ENCODE assay signal across 9 cellular contexts in the genomic region with DNA sequence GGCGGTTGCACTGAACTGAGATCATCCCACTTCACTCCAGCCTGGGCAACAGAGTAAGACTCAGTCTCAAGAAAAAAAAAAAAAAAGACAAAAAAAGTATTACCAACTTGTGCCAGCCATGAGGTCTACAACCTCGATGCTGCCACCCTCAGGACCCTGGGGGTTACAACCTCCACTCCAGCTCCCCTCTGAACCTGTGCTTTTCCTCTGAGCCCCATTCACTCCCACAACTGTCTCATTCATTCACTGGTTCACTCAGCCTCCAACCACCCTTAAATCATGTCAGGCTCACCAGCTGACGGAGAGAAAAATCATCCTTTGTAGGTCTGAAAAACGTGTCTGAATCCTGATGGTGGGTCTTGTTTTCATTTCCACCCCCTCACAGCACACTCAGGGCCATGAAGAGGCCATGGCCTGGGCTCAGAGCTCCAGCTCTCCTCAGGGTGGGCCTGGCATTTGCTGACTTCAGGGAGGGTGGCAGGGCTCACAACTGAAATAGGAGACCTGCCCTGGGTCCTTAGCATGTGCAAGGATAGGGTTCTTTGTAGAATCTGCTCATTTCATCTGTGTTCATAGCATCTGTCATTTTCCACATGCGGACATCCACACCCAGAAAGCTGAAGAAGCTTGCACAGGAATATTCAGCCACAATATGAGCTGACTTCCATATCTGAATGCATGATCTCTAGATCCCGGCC. TPM values are rescaled to one million over a fixed set of nuclear protein-coding genes. Genes with fewer than 3 reads are reported as not detected.
DNase-seq lines count a peak whose midpoint lies in the region; ATAC-seq, FAIRE-seq and TF ChIP-seq lines count a peak whose summit lies in the region.
"Had no signal": no experiment of that assay in that cellular context is flagged by ENCODE, and none has a peak within 500 bp of the region (broad histone marks: within the 10 kb centered on the region; RNA-seq: fewer than 3 reads in every experiment).

No MANE protein-coding gene starts in this region.

- TF ChIP-seq POLR2A in IMR-90 (IDR thresholded peaks at IDR 0.05; ENCODE audit: low read depth, low read length), result no peak

- H4K5ac ChIP-seq in IMR-90 (ENCODE audit: low read depth, low read length), result no peak overlapping the region

- 0 out of 2 replicates have a peak, but pooled peaks cover 7% of the 10 kb centered on the region for H3K9me1 ChIP-seq in IMR-90 (ENCODE audit: insufficient read depth, low read length)
- H3K9me1 ChIP-seq in keratinocyte (ENCODE audit: control insufficient read depth, extremely low read depth, insufficient read depth, low read length), result no peaks in the 10 kb centered on the region

- H3K23ac ChIP-seq in IMR-90 (ENCODE audit: low read depth, low read length), result no peak overlapping the region

- H3K14ac ChIP-seq in IMR-90 (replicated peaks; ENCODE audit: low read depth, low read length), result no peak overlapping the region

- no peak overlapping the region for H3K27ac ChIP-seq in IMR-90 (ENCODE audit: insufficient read depth, low read length)
- H3K27ac ChIP-seq in keratinocyte (ENCODE audit: control insufficient read depth, insufficient read depth, low read length), result no peak overlapping the region
- no peak overlapping the region for H3K27ac ChIP-seq in dorsolateral prefrontal cortex

- H2AK5ac ChIP-seq in IMR-90 (ENCODE audit: low read depth, low read length), result no peak overlapping the region

- in situ Hi-C loops in IMR-90 (cut with MboI; ENCODE audit: low sequenced_read_pairs), result no loop called here

- no peak overlapping the region for H3K4me3 Mint-ChIP-seq in activated CD4-positive, alpha-beta T cell treated with anti-CD3 and anti-CD28 coated beads, Interleukin-2, amount 10 ng/mL, durations not matched to agents 24 days and 14 days

- H2AFZ ChIP-seq in IMR-90 (replicated peaks; ENCODE audit: low read length, poor library complexity) (no peak overlapping the region), keratinocyte (ENCODE audit: control insufficient read depth, low read length) (no peak overlapping the region)

- no peak overlapping the region for H2BK120ac ChIP-seq in IMR-90 (ENCODE audit: low read depth, low read length)

- no peak overlapping the region for H3K27ac Mint-ChIP-seq in activated CD4-positive, alpha-beta T cell treated with anti-CD3 and anti-CD28 coated beads, Interleukin-2, amount 10 ng/mL, durations not matched to agents 24 days and 14 days

- no peak overlapping the region for H4K8ac ChIP-seq in IMR-90 (ENCODE audit: low read depth in 2 of 2, low read length in 2 of 2)

- H3K4me3 ChIP-seq in IMR-90 (ENCODE audit: insufficient read depth, low read depth, low read length) (no peak overlapping the region), keratinocyte (ENCODE audit: control insufficient read depth in 2 of 3, extremely low read depth in 1 of 3, insufficient read depth in 2 of 3, low read depth in 1 of 3, low read length in 3 of 3) (no peak overlapping the region), dorsolateral prefrontal cortex (no peak overlapping the region)
- H3K4me3 ChIP-seq: HAP-1 had no signal

- no peak for FAIRE-seq in keratinocyte (lab: Jason Lieb, UNC)

- peaks cover 2% of the 10 kb centered on the region for H3K36me3 Mint-ChIP-seq in activated CD4-positive, alpha-beta T cell treated with anti-CD3 and anti-CD28 coated beads, Interleukin-2, amount 10 ng/mL, durations not matched to agents 24 days and 14 days (ENCODE audit: low read depth)

- H3K27me3 ChIP-seq in IMR-90 (ENCODE audit: control insufficient read depth, insufficient read depth, low read length) (peaks cover 47% of the 10 kb centered on the region), keratinocyte (ENCODE audit: control insufficient read depth, extremely low read depth, insufficient read depth, low read length) (peaks cover 31% of the 10 kb centered on the region), dorsolateral prefrontal cortex (peaks cover 2 to 93% (median 60%) of the 10 kb centered on the region in 45 donors)

- H2AK9ac ChIP-seq in IMR-90 (replicated peaks; ENCODE audit: low read depth, low read length, poor library complexity), result no peak overlapping the region

- no peak overlapping the region; the same call in 2 of the 3 replicates for H2BK15ac ChIP-seq in IMR-90 (ENCODE audit: low read depth, low read length)

- no peaks in the 10 kb centered on the region; the same call in 1 of the 2 replicates for H3K9me3 ChIP-seq in IMR-90 (ENCODE audit: control insufficient read depth, insufficient read depth, low read length)
- H3K9me3 ChIP-seq in keratinocyte (ENCODE audit: control insufficient read depth, low read depth, low read length), result no peaks in the 10 kb centered on the region
- H3K9me3 ChIP-seq: HAP-1 had no signal

- H3K9ac ChIP-seq in IMR-90 (ENCODE audit: low read depth, low read length), result no peak overlapping the region
- H3K9ac ChIP-seq in keratinocyte (ENCODE audit: control insufficient read depth, extremely low read depth, insufficient read depth, low read length), result no peak overlapping the region

- H3K4me1 ChIP-seq in IMR-90 (ENCODE audit: control insufficient read depth, insufficient read depth, low read length) (peaks cover 2% of the 10 kb centered on the region; the same call in 1 of the 2 replicates), keratinocyte (ENCODE audit: control insufficient read depth, extremely low read depth, insufficient read depth, low read length) (peaks cover 10% of the 10 kb centered on the region)

- BruUV-seq in IMR-90 (replicated peaks; lab: Mats Ljungman, UMichigan), result no TSS peak

- intact Hi-C loops in IMR-90 (cut with micrococcal nuclease) (no loop called here), dorsolateral prefrontal cortex (cut with DNase I) (no loop called here)
- intact Hi-C loops in activated CD4-positive, alpha-beta T cell treated with anti-CD3 and anti-CD28 coated beads, Interleukin-2, amount 10 ng/mL, durations not matched to agents 24 days and 14 days (cut with micrococcal nuclease), result no loop called here

- H2BK20ac ChIP-seq in IMR-90 (ENCODE audit: low read depth, low read length), result no peak overlapping the region

- H4K91ac ChIP-seq in IMR-90 (ENCODE audit: insufficient read depth, low read depth, low read length), result no peak overlapping the region

- H4K20me1 ChIP-seq in IMR-90 (ENCODE audit: insufficient read depth, low read length) (no peaks in the 10 kb centered on the region; the same call in 1 of the 2 replicates), keratinocyte (ENCODE audit: control insufficient read depth, extremely low read depth, insufficient read depth, low read length) (no peaks in the 10 kb centered on the region)

- POLR2A ChIA-PET in IMR-90 (lab: Charles Lee; ENCODE audit: unreplicated experiment), result no interaction called here

- CTCF ChIA-PET in IMR-90 (lab: Yijun Ruan, JAX), result interaction anchor here (0.7 kb wide), 1 partner anchor 239 kb away, joined by 3 read pairs; no protein-coding TSS in a partner anchor

- DNase-seq in CMK (ENCODE audit: low read depth), result peak; percentile 8
- no peak for DNase-seq in IMR-90
- peak; percentile 71 for DNase-seq in activated CD4-positive, alpha-beta T cell treated with anti-CD3 and anti-CD28 coated beads, Interleukin-2, amount 10 ng/mL, durations not matched to agents 24 days and 14 days
- DNase-seq in keratinocyte (ENCODE audit: low read depth, low spot score), result no peak
- no peak for DNase-seq in dorsolateral prefrontal cortex

- 0 out of 4 replicates have a peak, but pooled peaks cover 0 to 4% of the 10 kb centered on the region in 2 experiments for H3K79me1 ChIP-seq in IMR-90 (ENCODE audit: low read depth in 1 of 2, low read length in 2 of 2)

- H3K4me1 Mint-ChIP-seq in activated CD4-positive, alpha-beta T cell treated with anti-CD3 and anti-CD28 coated beads, Interleukin-2, amount 10 ng/mL, durations not matched to agents 24 days and 14 days, result peaks cover 34% of the 10 kb centered on the region

- no peak overlapping the region for H3K56ac ChIP-seq in IMR-90 (ENCODE audit: extremely low read depth, insufficient read depth, low read length)

- no peak for ATAC-seq in IMR-90 (ENCODE audit: low read depth)
- no peak for ATAC-seq in HG03571 (IDR thresholded peaks at IDR 0.05; ENCODE audit: unreplicated experiment)
- no peak for ATAC-seq in HG02588 (IDR thresholded peaks at IDR 0.05; ENCODE audit: unreplicated experiment)
- no peak for ATAC-seq in GM19463 (IDR thresholded peaks at IDR 0.05; ENCODE audit: unreplicated experiment)

- H3K36me3 ChIP-seq in IMR-90 (ENCODE audit: control insufficient read depth, insufficient read depth, low read length), result no peaks in the 10 kb centered on the region
- H3K36me3 ChIP-seq in keratinocyte (ENCODE audit: control insufficient read depth in 2 of 2, extremely low read depth in 1 of 2, insufficient read depth in 2 of 2, low read length in 2 of 2), result no peaks in the 10 kb centered on the region
- H3K36me3 ChIP-seq: HAP-1 had no signal

- H3K79me2 ChIP-seq in keratinocyte (ENCODE audit: control insufficient read depth, insufficient read depth, low read length), result no peaks in the 10 kb centered on the region

- H3K4ac ChIP-seq in IMR-90 (ENCODE audit: low read depth, low read length), result no peak overlapping the region

- TF ChIP-seq CTCF in IMR-90 (conservative IDR thresholded peaks at IDR 0.05; ENCODE audit: low read depth, low read length), result 0 out of 2 replicates have a peak, but pooled peaks have one; percentile 16
- peak; percentile 23 to 45 (median 26) for TF ChIP-seq CTCF in keratinocyte (optimal IDR thresholded peaks at IDR 0.05 in 1 of 3, IDR thresholded peaks at IDR 0.05 in 1 of 3, conservative IDR thresholded peaks at IDR 0.05 in 1 of 3; ENCODE audit: extremely low read depth in 1 of 3, insufficient read depth in 2 of 3, low read length in 3 of 3)
- TF ChIP-seq CTCF in dorsolateral prefrontal cortex (IDR thresholded peaks at IDR 0.05 in 54 of 56, conservative IDR thresholded peaks at IDR 0.05 in 2 of 56; ENCODE audit: low read depth in 1 of 56, partially characterized antibody in 56 of 56), result no peak

- peaks cover 67% of the 10 kb centered on the region for H3K27me3 Mint-ChIP-seq in activated CD4-positive, alpha-beta T cell treated with anti-CD3 and anti-CD28 coated beads, Interleukin-2, amount 10 ng/mL, durations not matched to agents 24 days and 14 days

- H3K18ac ChIP-seq in IMR-90 (ENCODE audit: low read depth, low read length), result no peak overlapping the region

- no peaks in the 10 kb centered on the region for H3K9me3 Mint-ChIP-seq in activated CD4-positive, alpha-beta T cell treated with anti-CD3 and anti-CD28 coated beads, Interleukin-2, amount 10 ng/mL, durations not matched to agents 24 days and 14 days

- TF ChIP-seq RAD21 in IMR-90 (IDR thresholded peaks at IDR 0.05; ENCODE audit: low read length), result no peak

- dilution Hi-C loops in IMR-90 (cut with HindIII; ENCODE audit: low sequenced_read_pairs, unreplicated experiment) (no loop called here), keratinocyte (cut with MboI; ENCODE audit: extremely low pct_ligation_motif_present, low sequenced_read_pairs) (no loop called here)

- WGBS in IMR-90 (ENCODE audit: extremely low coverage in 2 of 2, insufficient read length in 1 of 2), 2 experiments, result no CpG with 5 or more reads among the region's 6 CpGs

- no peak overlapping the region for H3K4me2 ChIP-seq in IMR-90 (ENCODE audit: low read depth, low read length)
- no peak overlapping the region for H3K4me2 ChIP-seq in keratinocyte (ENCODE audit: control insufficient read depth, extremely low read depth, insufficient read depth, low read depth, low read length)

- H2BK5ac ChIP-seq in IMR-90 (ENCODE audit: low read depth, low read length, poor library complexity, severe bottlenecking), result no peak overlapping the region

RNA-seq across cellular contexts. Expression of a gene that starts 1.9 kb away (rescaled TPM):
- total RNA-seq in IMR-90 (2012; rRNA removed), result 0.18 and 0.56 TPM in 2 replicates
- polyA plus RNA-seq in IMR-90 (2012; rRNA removed), result 0.69 and 0.87 TPM in 2 replicates
- 0.25 TPM in 2 replicates for polyA plus RNA-seq in IMR-90 (2012; cell fraction: cytosol; rRNA removed)
- polyA plus RNA-seq in IMR-90 (2012; cell fraction: nucleus; rRNA removed; ENCODE audit: low replicate concordance), result 0.15 and 0.84 TPM in 2 replicates
- total RNA-seq in activated CD4-positive, alpha-beta T cell treated with anti-CD3 and anti-CD28 coated beads, Interleukin-2, amount 10 ng/mL, durations not matched to agents 24 days and 14 days, result 0.49 and 0.76 TPM in 2 replicates
- polyA plus RNA-seq in keratinocyte, result 1.7 to 2.4 TPM (median 2.2 TPM) in 3 replicates
- polyA plus RNA-seq in keratinocyte (2011; ENCODE audit: low read depth), result 13.1 TPM
- 2.6 and 4.4 TPM in 2 replicates for polyA plus RNA-seq in keratinocyte (2011; cell fraction: cytosol; rRNA removed)
- 5.7 and 6.8 TPM in 2 replicates for polyA plus RNA-seq in keratinocyte (2011; cell fraction: nucleus; rRNA removed)
- 1.7 and 6.9 TPM in 2 replicates for polyA plus RNA-seq in keratinocyte (2012; ENCODE audit: low replicate concordance)
- polyA minus RNA-seq in keratinocyte, result 0.39 to 0.67 TPM (median 0.59 TPM) in 3 replicates
- polyA minus RNA-seq in keratinocyte (2011; cell fraction: cytosol; rRNA and poly(A)+ RNA removed), result 0.77 TPM
- polyA minus RNA-seq in keratinocyte (2011; cell fraction: nucleus; rRNA and poly(A)+ RNA removed), result 1.3 and 3.1 TPM in 2 replicates
- 1 to 10 TPM in 1 of 120 experiments, under 1 TPM in 57, not detected in 62; 0.12 to 1.1 (median 0.26) TPM for total RNA-seq in dorsolateral prefrontal cortex

RNA-seq across cellular contexts. Expression of a gene that starts 20.1 kb away (rescaled TPM):
- total RNA-seq in IMR-90 (2012; rRNA removed), result 7.2 and 7.9 TPM in 2 replicates
- 16.2 and 17.0 TPM in 2 replicates for polyA plus RNA-seq in IMR-90 (2012; rRNA removed)
- polyA plus RNA-seq in IMR-90 (2012; cell fraction: cytosol; rRNA removed), result 12.4 and 17.1 TPM in 2 replicates
- 6.0 and 6.8 TPM in 2 replicates for polyA plus RNA-seq in IMR-90 (2012; cell fraction: nucleus; rRNA removed; ENCODE audit: low replicate concordance)
- 0.40 and 0.47 TPM in 2 replicates for total RNA-seq in activated CD4-positive, alpha-beta T cell treated with anti-CD3 and anti-CD28 coated beads, Interleukin-2, amount 10 ng/mL, durations not matched to agents 24 days and 14 days
- 11.8 to 15.7 TPM (median 14.0 TPM) in 3 replicates for polyA plus RNA-seq in keratinocyte
- 4.9 TPM for polyA plus RNA-seq in keratinocyte (2011; ENCODE audit: low read depth)
- 12.0 and 13.7 TPM in 2 replicates for polyA plus RNA-seq in keratinocyte (2011; cell fraction: cytosol; rRNA removed)
- 33.5 and 35.2 TPM in 2 replicates for polyA plus RNA-seq in keratinocyte (2011; cell fraction: nucleus; rRNA removed)
- polyA plus RNA-seq in keratinocyte (2012; ENCODE audit: low replicate concordance), result 8.1 and 11.0 TPM in 2 replicates
- 6.8 to 12.5 TPM (median 7.4 TPM) in 3 replicates for polyA minus RNA-seq in keratinocyte
- 9.2 TPM for polyA minus RNA-seq in keratinocyte (2011; cell fraction: cytosol; rRNA and poly(A)+ RNA removed)
- polyA minus RNA-seq in keratinocyte (2011; cell fraction: nucleus; rRNA and poly(A)+ RNA removed), result 6.9 and 7.6 TPM in 2 replicates
- 1 to 10 TPM in 117 of 120 experiments, under 1 TPM in 3; 0.56 to 4.8 (median 2.4) TPM for total RNA-seq in dorsolateral prefrontal cortex

RNA-seq across cellular contexts. Expression of a gene that starts 39.0 kb away (rescaled TPM):
- 1.3 and 2.2 TPM in 2 replicates for total RNA-seq in IMR-90 (2012; rRNA removed)
- polyA plus RNA-seq in IMR-90 (2012; rRNA removed), result 3.6 and 4.2 TPM in 2 replicates
- polyA plus RNA-seq in IMR-90 (2012; cell fraction: cytosol; rRNA removed), result 2.9 and 4.8 TPM in 2 replicates
- 1.3 and 2.7 TPM in 2 replicates for polyA plus RNA-seq in IMR-90 (2012; cell fraction: nucleus; rRNA removed; ENCODE audit: low replicate concordance)
- not detected in 2 replicates for total RNA-seq in activated CD4-positive, alpha-beta T cell treated with anti-CD3 and anti-CD28 coated beads, Interleukin-2, amount 10 ng/mL, durations not matched to agents 24 days and 14 days
- 12.1 to 38.8 TPM (median 16.4 TPM) in 3 replicates for polyA plus RNA-seq in keratinocyte
- polyA plus RNA-seq in keratinocyte (2011; ENCODE audit: low read depth), result 69.8 TPM
- polyA plus RNA-seq in keratinocyte (2011; cell fraction: cytosol; rRNA removed), result 25.0 and 34.7 TPM in 2 replicates
- 76.7 and 78.1 TPM in 2 replicates for polyA plus RNA-seq in keratinocyte (2011; cell fraction: nucleus; rRNA removed)
- polyA plus RNA-seq in keratinocyte (2012; ENCODE audit: low replicate concordance), result 10.8 and 136 TPM in 2 replicates
- 4.8 to 21.9 TPM (median 12.4 TPM) in 3 replicates for polyA minus RNA-seq in keratinocyte
- polyA minus RNA-seq in keratinocyte (2011; cell fraction: cytosol; rRNA and poly(A)+ RNA removed), result 14.6 TPM
- 15.8 and 23.7 TPM in 2 replicates for polyA minus RNA-seq in keratinocyte (2011; cell fraction: nucleus; rRNA and poly(A)+ RNA removed)
- 1 to 10 TPM in 2 of 120 experiments, under 1 TPM in 15, not detected in 103; 0.42 to 1.3 (median 0.59) TPM for total RNA-seq in dorsolateral prefrontal cortex

Comparison
In these comparisons a context has a peak if more than half of its experiments do, and no peak if none do; other contexts are left out.
1. DNase-seq: peak in CMK (single experiment) and activated CD4-positive, alpha-beta T cell treated with anti-CD3 and anti-CD28 coated beads, Interleukin-2, amount 10 ng/mL, durations not matched to agents 24 days and 14 days (single experiment); none in IMR-90 (single experiment), keratinocyte (single experiment) and dorsolateral prefrontal cortex (0 of 10).
2. CTCF ChIP-seq: peak in IMR-90 (single experiment) and keratinocyte (3 of 3); none in dorsolateral prefrontal cortex (0 of 56).